In genomic region chr16:710500-711075, GRCh38 we compare ENCODE assay signal across 1 cellular context.
TF ChIP-seq lines count a peak whose summit lies in the region.

No MANE protein-coding gene starts in this region.

TF ChIP-seq in A549, 52 proteins besides CTCF, POLR2A, EP300 and RAD21 (continued from another document):
- TF ChIP-seq, protein P1, sequence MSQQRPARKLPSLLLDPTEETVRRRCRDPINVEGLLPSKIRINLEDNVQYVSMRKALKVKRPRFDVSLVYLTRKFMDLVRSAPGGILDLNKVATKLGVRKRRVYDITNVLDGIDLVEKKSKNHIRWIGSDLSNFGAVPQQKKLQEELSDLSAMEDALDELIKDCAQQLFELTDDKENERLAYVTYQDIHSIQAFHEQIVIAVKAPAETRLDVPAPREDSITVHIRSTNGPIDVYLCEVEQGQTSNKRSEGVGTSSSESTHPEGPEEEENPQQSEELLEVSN (IDR thresholded peaks at IDR 0.05; ENCODE audit: borderline replicate concordance, low read depth) = no peak
- TF ChIP-seq RCOR1 (IDR thresholded peaks at IDR 0.05; ENCODE audit: low read depth, low read length) = no peak
- TF ChIP-seq HOXB13 (CRISPR knock-in tag; IDR thresholded peaks at IDR 0.05; ENCODE audit: low read depth) = no peak
